In the genomic region with DNA sequence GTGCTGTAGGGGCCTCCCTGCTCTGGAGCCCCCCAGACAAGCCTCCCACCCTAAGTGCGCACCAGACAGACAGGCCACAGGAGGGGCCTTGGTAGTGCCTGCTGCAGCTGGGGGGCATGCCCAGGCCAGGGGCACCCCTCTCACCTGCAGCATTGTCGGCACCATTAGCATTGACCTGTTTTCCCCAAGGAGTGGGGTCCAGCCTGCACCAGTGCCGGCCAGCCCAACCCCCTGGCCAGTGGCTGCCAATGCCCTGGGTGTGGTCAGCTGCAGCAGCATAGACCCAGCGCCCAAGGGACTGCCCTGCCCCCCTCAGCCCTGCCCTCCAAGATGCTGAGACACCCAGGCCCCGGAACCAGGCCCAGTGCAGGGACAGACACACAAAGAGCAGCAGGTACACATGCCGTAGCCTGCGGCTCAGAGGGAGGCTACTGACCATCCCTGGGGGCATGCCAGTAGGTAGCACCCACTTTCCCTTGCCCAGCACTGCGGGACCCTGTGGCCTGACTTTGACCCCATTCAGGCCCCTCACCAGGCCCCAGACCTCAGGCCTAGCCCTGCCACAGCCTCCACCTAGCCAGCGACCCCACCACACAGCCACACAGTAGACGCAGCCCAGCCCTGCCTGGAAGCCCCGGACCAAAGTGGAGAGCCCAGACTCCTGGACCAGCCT, we compare ENCODE assay signal across 1 cellular context.
TF ChIP-seq lines count a peak whose summit lies in the region.

No MANE protein-coding gene starts in this region.

TF ChIP-seq in SK-N-SH treated with all-trans-retinoic acid at 6 μM for 48 hours, 23 proteins besides CTCF, POLR2A, EP300 and RAD21 (continued from another document):
- TF ChIP-seq, protein P1, sequence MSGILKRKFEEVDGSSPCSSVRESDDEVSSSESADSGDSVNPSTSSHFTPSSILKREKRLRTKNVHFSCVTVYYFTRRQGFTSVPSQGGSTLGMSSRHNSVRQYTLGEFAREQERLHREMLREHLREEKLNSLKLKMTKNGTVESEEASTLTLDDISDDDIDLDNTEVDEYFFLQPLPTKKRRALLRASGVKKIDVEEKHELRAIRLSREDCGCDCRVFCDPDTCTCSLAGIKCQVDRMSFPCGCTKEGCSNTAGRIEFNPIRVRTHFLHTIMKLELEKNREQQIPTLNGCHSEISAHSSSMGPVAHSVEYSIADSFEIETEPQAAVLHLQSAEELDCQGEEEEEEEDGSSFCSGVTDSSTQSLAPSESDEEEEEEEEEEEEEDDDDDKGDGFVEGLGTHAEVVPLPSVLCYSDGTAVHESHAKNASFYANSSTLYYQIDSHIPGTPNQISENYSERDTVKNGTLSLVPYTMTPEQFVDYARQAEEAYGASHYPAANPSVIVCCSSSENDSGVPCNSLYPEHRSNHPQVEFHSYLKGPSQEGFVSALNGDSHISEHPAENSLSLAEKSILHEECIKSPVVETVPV (CRISPR knock-in tag; IDR thresholded peaks at IDR 0.05) = no peak
- no peak for TF ChIP-seq TCF4 (CRISPR knock-in tag; IDR thresholded peaks at IDR 0.05; ENCODE audit: borderline replicate concordance)
- TF ChIP-seq ZC3H10 (CRISPR knock-in tag; IDR thresholded peaks at IDR 0.05) = no peak
- TF ChIP-seq ESRRG (CRISPR knock-in tag; IDR thresholded peaks at IDR 0.05) = no peak
- TF ChIP-seq GLIS3 (CRISPR knock-in tag; IDR thresholded peaks at IDR 0.05) = no peak
- TF ChIP-seq, protein P2, sequence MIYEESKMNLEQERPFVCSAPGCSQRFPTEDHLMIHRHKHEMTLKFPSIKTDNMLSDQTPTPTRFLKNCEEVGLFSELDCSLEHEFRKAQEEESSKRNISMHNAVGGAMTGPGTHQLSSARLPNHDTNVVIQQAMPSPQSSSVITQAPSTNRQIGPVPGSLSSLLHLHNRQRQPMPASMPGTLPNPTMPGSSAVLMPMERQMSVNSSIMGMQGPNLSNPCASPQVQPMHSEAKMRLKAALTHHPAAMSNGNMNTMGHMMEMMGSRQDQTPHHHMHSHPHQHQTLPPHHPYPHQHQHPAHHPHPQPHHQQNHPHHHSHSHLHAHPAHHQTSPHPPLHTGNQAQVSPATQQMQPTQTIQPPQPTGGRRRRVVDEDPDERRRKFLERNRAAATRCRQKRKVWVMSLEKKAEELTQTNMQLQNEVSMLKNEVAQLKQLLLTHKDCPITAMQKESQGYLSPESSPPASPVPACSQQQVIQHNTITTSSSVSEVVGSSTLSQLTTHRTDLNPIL (CRISPR knock-in tag; IDR thresholded peaks at IDR 0.05; ENCODE audit: low read depth) = no peak
- TF ChIP-seq ZNF8 (CRISPR knock-in tag; IDR thresholded peaks at IDR 0.05) = no peak
- TF ChIP-seq ARNTL (CRISPR knock-in tag; IDR thresholded peaks at IDR 0.05; ENCODE audit: borderline replicate concordance, low read depth) = no peak
- no peak for TF ChIP-seq ZNF565 (CRISPR knock-in tag; conservative IDR thresholded peaks at IDR 0.05; ENCODE audit: low read depth)
